ENCODE assay signal across 9 cellular contexts in the genomic region with DNA sequence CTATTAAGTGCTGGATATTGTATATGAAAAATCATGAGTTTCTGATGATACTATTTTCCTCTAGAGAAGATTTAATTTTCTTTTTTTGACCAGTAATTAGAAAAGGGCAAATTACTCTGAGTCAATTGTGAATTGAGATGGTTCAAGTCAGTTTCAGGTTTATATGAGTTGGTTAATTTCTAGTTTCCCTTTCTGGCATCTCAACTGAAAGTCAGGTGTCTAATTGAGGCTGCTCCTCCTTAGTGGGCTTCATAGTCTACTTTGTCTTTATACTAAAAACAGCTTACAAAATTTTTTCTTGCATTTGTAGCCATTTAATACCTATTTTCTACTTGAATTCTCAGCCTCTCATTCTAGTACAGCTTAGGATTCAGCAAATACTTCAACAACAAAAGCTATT.
"Had no signal": no experiment of that assay in that cellular context is flagged by ENCODE, and none has a peak within 500 bp of the region (broad histone marks: within the 10 kb centered on the region; RNA-seq: fewer than 3 reads in every experiment).

No MANE protein-coding gene starts in this region.

- H3K9me3 ChIP-seq: HAP-1 had no signal

- H3K27ac ChIP-seq: GM23248 had no signal

- H3K4me1 ChIP-seq: HAP-1 had no signal

- ATAC-seq: HCT116, K562 had no signal

- H3K36me3 ChIP-seq: HAP-1 had no signal

- H2AFZ ChIP-seq: GM23248 had no signal

- H3K9ac ChIP-seq: GM23248 had no signal

- H3K4me3 ChIP-seq: GM23248, HAP-1, K562 had no signal

- DNase-seq: GM23248, GOT3, H7, HFFc6, IMR-90, KG1 had no signal
